Comparison of ENCODE assay signal across 8 cellular contexts in genomic region chrX:26375346-26375745, GRCh38.
"Had no signal": no experiment of that assay in that cellular context is flagged by ENCODE, and none has a peak within 500 bp of the region (broad histone marks: within the 10 kb centered on the region; RNA-seq: fewer than 3 reads in every experiment).

No MANE protein-coding gene starts in this region.

- FAIRE-seq: G401.6, GM12878, GM12891, GM12892, GM18507, GM19239 had no signal

- DNase-seq: GDM1, GF-D8 had no signal

- ATAC-seq: GM12878 had no signal

- H3K4me3 ChIP-seq: GM12878 had no signal
